15 cellular contexts compared by ENCODE assay signal in the genomic region with DNA sequence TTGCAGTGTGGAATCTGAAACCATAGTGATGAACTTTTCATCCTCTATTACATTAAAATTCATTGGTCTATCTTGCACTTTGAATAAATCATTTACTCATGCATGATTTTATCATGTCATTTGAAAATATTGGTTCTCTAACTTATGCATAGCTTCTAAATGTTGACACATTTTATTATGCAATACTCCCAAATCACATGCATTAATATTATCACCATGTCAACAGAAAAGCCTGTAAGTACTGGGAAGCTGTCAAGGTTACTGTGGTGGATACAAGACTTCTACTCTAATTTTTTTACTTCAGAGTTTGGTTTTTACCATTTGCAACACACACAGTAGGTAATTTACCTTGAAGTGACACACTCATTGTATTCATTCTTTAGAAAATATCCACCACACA.
DNase-seq lines count a peak whose midpoint lies in the region; ATAC-seq and TF ChIP-seq lines count a peak whose summit lies in the region.
"Had no signal": no experiment of that assay in that cellular context is flagged by ENCODE, and none has a peak within 500 bp of the region (broad histone marks: within the 10 kb centered on the region; RNA-seq: fewer than 3 reads in every experiment).

No MANE protein-coding gene starts in this region.

- H3K9me3 ChIP-seq in neural cell (ENCODE audit: low read length) = no peaks in the 10 kb centered on the region
- H3K9me3 ChIP-seq: BLaER1, Caco-2 had no signal

- H3K36me3 Mint-ChIP-seq in activated CD4-positive, alpha-beta memory T cell treated with anti-CD3 and anti-CD28 coated beads for 36 hours = no peaks in the 10 kb centered on the region
- H3K36me3 Mint-ChIP-seq: CD8-positive, alpha-beta memory T cell; IgD-negative memory B cell had no signal

- CTCF ChIA-PET in activated CD4-positive, alpha-beta memory T cell treated with anti-CD3 and anti-CD28 coated beads for 36 hours (lab: Charles Lee) = no interaction called here
- CTCF ChIA-PET in HEK293T (lab: Yijun Ruan, JAX) = no interaction called here

- peak overlapping the region; percentile 66 for H3K27ac ChIP-seq in neural cell (ENCODE audit: low read length)
- H3K27ac ChIP-seq: BLaER1 had no signal

- TF ChIP-seq EP300 in neural cell (conservative IDR thresholded peaks at IDR 0.05; ENCODE audit: poor library complexity, severe bottlenecking) = peak; percentile 52

- intact Hi-C loops in activated CD4-positive, alpha-beta memory T cell treated with anti-CD3 and anti-CD28 coated beads for 36 hours (cut with micrococcal nuclease) = no loop called here

- no peaks in the 10 kb centered on the region for H4K20me1 ChIP-seq in neural cell (ENCODE audit: insufficient read depth)
- H4K20me1 ChIP-seq: BLaER1 had no signal

- no peaks in the 10 kb centered on the region for H3K79me2 ChIP-seq in neural cell (replicated peaks; ENCODE audit: insufficient read depth, low read length)

- H3K27ac Mint-ChIP-seq in activated CD4-positive, alpha-beta memory T cell treated with anti-CD3 and anti-CD28 coated beads for 36 hours = no peak overlapping the region
- H3K27ac Mint-ChIP-seq: CD8-positive, alpha-beta memory T cell; IgD-negative memory B cell had no signal

- no peaks in the 10 kb centered on the region for H3K27me3 ChIP-seq in neural cell (ENCODE audit: insufficient read depth, low read depth, low read length)
- H3K27me3 ChIP-seq: BLaER1 had no signal

- H3K4me1 Mint-ChIP-seq in activated CD4-positive, alpha-beta memory T cell treated with anti-CD3 and anti-CD28 coated beads for 36 hours (ENCODE audit: low read depth) = no peaks in the 10 kb centered on the region
- H3K4me1 Mint-ChIP-seq: CD8-positive, alpha-beta memory T cell; IgD-negative memory B cell had no signal

- H3K27me3 Mint-ChIP-seq in activated CD4-positive, alpha-beta memory T cell treated with anti-CD3 and anti-CD28 coated beads for 36 hours = no peaks in the 10 kb centered on the region
- H3K27me3 Mint-ChIP-seq: CD8-positive, alpha-beta memory T cell; IgD-negative memory B cell had no signal

- no peaks in the 10 kb centered on the region for H3K36me3 ChIP-seq in neural cell (ENCODE audit: insufficient read depth, low read length)
- H3K36me3 ChIP-seq: BLaER1 had no signal

- no peak overlapping the region for H2AFZ ChIP-seq in neural cell (ENCODE audit: low read depth, low read length)

- H3K4me3 Mint-ChIP-seq in activated CD4-positive, alpha-beta memory T cell treated with anti-CD3 and anti-CD28 coated beads for 36 hours = no peak overlapping the region
- H3K4me3 Mint-ChIP-seq: CD8-positive, alpha-beta memory T cell; IgD-negative memory B cell had no signal

- ATAC-seq in HG03108 (IDR thresholded peaks at IDR 0.05; ENCODE audit: unreplicated experiment) = no peak
- ATAC-seq: HCT116 had no signal

- no peak for TF ChIP-seq CTCF in epithelial cell of esophagus (IDR thresholded peaks at IDR 0.05; ENCODE audit: insufficient read depth, low read depth, low read length, missing control alignments)
- TF ChIP-seq CTCF in neural cell (IDR thresholded peaks at IDR 0.05; ENCODE audit: poor library complexity, severe bottlenecking) = no peak

- POLR2A ChIA-PET in activated CD4-positive, alpha-beta memory T cell treated with anti-CD3 and anti-CD28 coated beads for 36 hours (lab: Charles Lee) = no interaction called here
- POLR2A ChIA-PET in HEK293T (lab: Yijun Ruan, JAX) = no interaction called here

- H3K9ac ChIP-seq in neural cell (ENCODE audit: low read length) = no peak overlapping the region
- H3K9ac ChIP-seq: BLaER1 had no signal

- no peak overlapping the region for H3K4me2 ChIP-seq in neural cell (ENCODE audit: low read length)
- H3K4me2 ChIP-seq: BLaER1 had no signal

- H3K9me2 ChIP-seq in neural cell (ENCODE audit: insufficient read depth, low read length) = no peaks in the 10 kb centered on the region

- H3K9me3 Mint-ChIP-seq in activated CD4-positive, alpha-beta memory T cell treated with anti-CD3 and anti-CD28 coated beads for 36 hours = peaks cover 4% of the 10 kb centered on the region

- H3K4me3 ChIP-seq in epithelial cell of esophagus (ENCODE audit: low read length) (no peak overlapping the region), neural cell (ENCODE audit: low read length) (no peak overlapping the region)
- H3K4me3 ChIP-seq: BLaER1 had no signal

- no peaks in the 10 kb centered on the region for H3F3A ChIP-seq in neural cell (ENCODE audit: insufficient read depth, low read length, poor library complexity, severe bottlenecking)

- TF ChIP-seq RAD21 in neural cell (conservative IDR thresholded peaks at IDR 0.05) = no peak

- in situ Hi-C loops in Caki2 (cut with HindIII; ENCODE audit: low pct_unique_long_range_greater_than_20kb, low sequenced_read_pairs) = no loop called here

- DNase-seq in Caki2 (ENCODE audit: low read depth) (peak; percentile 5), NCI-H526 treated with DMSO at 0.1 percent for 48 hours (lab: John Stamatoyannopoulos, UW) (peak; percentile 45), epithelial cell of esophagus (ENCODE audit: low read depth) (peak; percentile 1), HEK293T (ENCODE audit: extremely low spot score) (no peak)
- no peak for DNase-seq in activated CD4-positive, alpha-beta memory T cell treated with anti-CD3 and anti-CD28 coated beads for 36 hours
- DNase-seq: 8988T; AML-193; Caco-2; CD8-positive, alpha-beta memory T cell; DMS53 had no signal

TF ChIP-seq in neural cell, 6 proteins besides CTCF, POLR2A, EP300 and RAD21:
- TF ChIP-seq REST (IDR thresholded peaks at IDR 0.05; ENCODE audit: borderline replicate concordance) = no peak
- no peak for TF ChIP-seq MXI1 (conservative IDR thresholded peaks at IDR 0.05; ENCODE audit: poor library complexity, severe bottlenecking)
- TF ChIP-seq TAF1 (IDR thresholded peaks at IDR 0.05; ENCODE audit: low read depth) = no peak
- TF ChIP-seq SMC3 (conservative IDR thresholded peaks at IDR 0.05; ENCODE audit: poor library complexity) = no peak
- no peak for TF ChIP-seq EZH2 (IDR thresholded peaks at IDR 0.05; ENCODE audit: borderline replicate concordance, insufficient read depth, low read length, poor library complexity, severe bottlenecking)
- TF ChIP-seq POLR2AphosphoS5 (IDR thresholded peaks at IDR 0.05) = no peak

TF ChIP-seq in HEK293T, 16 proteins besides CTCF, POLR2A, EP300 and RAD21:
- no peak for TF ChIP-seq TARDBP (IDR thresholded peaks at IDR 0.05)
- TF ChIP-seq ZNF384 (IDR thresholded peaks at IDR 0.05) = no peak
- no peak for TF ChIP-seq PKNOX1 (IDR thresholded peaks at IDR 0.05)

Comparison
In these comparisons a context has a peak if more than half of its experiments do, and no peak if none do; other contexts are left out.
1. DNase-seq: peak in Caki2 (single experiment), NCI-H526 treated with DMSO at 0.1 percent for 48 hours (single experiment) and epithelial cell of esophagus (single experiment); none in activated CD4-positive, alpha-beta memory T cell treated with anti-CD3 and anti-CD28 coated beads for 36 hours (single experiment) and HEK293T (single experiment).